Comparison of ENCODE assay signal across 2 cellular contexts in the genomic region with DNA sequence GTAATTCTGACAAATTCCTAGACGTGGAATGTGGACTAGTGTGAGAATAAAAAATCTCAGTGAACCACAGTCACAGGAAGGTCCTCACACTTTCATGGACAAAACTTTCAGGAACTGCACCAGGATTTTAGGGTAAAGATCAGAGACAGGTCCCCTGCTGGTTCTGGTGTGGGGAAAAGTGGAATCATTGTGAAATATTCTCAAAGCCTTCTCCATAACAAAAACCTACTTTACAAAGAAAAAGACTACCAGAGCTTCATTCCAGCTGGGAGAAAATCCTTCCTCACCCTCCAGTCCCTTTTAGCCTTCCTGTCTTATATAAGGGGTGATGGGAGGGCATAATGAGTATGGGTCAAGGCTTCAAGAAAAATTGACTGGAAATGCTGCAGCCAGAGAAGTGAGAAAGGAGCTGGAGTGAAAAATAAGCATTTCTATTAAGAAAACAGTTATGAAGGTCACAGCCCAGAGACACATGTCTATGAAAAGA.
TF ChIP-seq lines count a peak whose summit lies in the region.

No MANE protein-coding gene starts in this region.

TF ChIP-seq in GM23338, 12 proteins besides CTCF, POLR2A, EP300 and RAD21:
- TF ChIP-seq, protein P1, sequence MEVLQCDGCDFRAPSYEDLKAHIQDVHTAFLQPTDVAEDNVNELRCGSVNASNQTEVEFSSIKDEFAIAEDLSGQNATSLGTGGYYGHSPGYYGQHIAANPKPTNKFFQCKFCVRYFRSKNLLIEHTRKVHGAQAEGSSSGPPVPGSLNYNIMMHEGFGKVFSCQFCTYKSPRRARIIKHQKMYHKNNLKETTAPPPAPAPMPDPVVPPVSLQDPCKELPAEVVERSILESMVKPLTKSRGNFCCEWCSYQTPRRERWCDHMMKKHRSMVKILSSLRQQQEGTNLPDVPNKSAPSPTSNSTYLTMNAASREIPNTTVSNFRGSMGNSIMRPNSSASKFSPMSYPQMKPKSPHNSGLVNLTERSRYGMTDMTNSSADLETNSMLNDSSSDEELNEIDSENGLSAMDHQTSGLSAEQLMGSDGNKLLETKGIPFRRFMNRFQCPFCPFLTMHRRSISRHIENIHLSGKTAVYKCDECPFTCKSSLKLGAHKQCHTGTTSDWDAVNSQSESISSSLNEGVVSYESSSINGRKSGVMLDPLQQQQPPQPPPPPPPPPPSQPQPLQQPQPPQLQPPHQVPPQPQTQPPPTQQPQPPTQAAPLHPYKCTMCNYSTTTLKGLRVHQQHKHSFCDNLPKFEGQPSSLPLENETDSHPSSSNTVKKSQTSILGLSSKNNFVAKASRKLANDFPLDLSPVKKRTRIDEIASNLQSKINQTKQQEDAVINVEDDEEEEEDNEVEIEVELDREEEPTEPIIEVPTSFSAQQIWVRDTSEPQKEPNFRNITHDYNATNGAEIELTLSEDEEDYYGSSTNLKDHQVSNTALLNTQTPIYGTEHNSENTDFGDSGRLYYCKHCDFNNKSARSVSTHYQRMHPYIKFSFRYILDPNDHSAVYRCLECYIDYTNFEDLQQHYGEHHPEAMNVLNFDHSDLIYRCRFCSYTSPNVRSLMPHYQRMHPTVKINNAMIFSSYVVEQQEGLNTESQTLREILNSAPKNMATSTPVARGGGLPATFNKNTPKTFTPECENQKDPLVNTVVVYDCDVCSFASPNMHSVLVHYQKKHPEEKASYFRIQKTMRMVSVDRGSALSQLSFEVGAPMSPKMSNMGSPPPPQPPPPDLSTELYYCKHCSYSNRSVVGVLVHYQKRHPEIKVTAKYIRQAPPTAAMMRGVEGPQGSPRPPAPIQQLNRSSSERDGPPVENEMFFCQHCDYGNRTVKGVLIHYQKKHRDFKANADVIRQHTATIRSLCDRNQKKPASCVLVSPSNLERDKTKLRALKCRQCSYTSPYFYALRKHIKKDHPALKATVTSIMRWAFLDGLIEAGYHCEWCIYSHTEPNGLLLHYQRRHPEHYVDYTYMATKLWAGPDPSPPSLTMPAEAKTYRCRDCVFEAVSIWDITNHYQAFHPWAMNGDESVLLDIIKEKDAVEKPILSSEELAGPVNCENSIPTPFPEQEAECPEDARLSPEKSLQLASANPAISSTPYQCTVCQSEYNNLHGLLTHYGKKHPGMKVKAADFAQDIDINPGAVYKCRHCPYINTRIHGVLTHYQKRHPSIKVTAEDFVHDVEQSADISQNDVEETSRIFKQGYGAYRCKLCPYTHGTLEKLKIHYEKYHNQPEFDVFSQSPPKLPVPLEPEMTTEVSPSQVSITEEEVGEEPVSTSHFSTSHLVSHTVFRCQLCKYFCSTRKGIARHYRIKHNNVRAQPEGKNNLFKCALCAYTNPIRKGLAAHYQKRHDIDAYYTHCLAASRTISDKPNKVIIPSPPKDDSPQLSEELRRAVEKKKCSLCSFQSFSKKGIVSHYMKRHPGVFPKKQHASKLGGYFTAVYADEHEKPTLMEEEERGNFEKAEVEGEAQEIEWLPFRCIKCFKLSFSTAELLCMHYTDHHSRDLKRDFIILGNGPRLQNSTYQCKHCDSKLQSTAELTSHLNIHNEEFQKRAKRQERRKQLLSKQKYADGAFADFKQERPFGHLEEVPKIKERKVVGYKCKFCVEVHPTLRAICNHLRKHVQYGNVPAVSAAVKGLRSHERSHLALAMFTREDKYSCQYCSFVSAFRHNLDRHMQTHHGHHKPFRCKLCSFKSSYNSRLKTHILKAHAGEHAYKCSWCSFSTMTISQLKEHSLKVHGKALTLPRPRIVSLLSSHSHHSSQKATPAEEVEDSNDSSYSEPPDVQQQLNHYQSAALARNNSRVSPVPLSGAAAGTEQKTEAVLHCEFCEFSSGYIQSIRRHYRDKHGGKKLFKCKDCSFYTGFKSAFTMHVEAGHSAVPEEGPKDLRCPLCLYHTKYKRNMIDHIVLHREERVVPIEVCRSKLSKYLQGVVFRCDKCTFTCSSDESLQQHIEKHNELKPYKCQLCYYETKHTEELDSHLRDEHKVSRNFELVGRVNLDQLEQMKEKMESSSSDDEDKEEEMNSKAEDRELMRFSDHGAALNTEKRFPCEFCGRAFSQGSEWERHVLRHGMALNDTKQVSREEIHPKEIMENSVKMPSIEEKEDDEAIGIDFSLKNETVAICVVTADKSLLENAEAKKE (CRISPR knock-in tag; IDR thresholded peaks at IDR 0.05): peak; percentile 85
- no peak for TF ChIP-seq EZH2 (IDR thresholded peaks at IDR 0.05; ENCODE audit: low read depth, unreplicated experiment)
- TF ChIP-seq EZH2phosphoT487 (IDR thresholded peaks at IDR 0.05; ENCODE audit: unreplicated experiment): no peak
- no peak for TF ChIP-seq ZNF331 (CRISPR knock-in tag; IDR thresholded peaks at IDR 0.05; ENCODE audit: low read depth)
- TF ChIP-seq JUNB (IDR thresholded peaks at IDR 0.05; ENCODE audit: unreplicated experiment): no peak
- TF ChIP-seq STAT1 (IDR thresholded peaks at IDR 0.05; ENCODE audit: unreplicated experiment): no peak
- TF ChIP-seq CREB1 (CRISPR knock-in tag; IDR thresholded peaks at IDR 0.05; ENCODE audit: low read depth): no peak
- TF ChIP-seq, protein P2, sequence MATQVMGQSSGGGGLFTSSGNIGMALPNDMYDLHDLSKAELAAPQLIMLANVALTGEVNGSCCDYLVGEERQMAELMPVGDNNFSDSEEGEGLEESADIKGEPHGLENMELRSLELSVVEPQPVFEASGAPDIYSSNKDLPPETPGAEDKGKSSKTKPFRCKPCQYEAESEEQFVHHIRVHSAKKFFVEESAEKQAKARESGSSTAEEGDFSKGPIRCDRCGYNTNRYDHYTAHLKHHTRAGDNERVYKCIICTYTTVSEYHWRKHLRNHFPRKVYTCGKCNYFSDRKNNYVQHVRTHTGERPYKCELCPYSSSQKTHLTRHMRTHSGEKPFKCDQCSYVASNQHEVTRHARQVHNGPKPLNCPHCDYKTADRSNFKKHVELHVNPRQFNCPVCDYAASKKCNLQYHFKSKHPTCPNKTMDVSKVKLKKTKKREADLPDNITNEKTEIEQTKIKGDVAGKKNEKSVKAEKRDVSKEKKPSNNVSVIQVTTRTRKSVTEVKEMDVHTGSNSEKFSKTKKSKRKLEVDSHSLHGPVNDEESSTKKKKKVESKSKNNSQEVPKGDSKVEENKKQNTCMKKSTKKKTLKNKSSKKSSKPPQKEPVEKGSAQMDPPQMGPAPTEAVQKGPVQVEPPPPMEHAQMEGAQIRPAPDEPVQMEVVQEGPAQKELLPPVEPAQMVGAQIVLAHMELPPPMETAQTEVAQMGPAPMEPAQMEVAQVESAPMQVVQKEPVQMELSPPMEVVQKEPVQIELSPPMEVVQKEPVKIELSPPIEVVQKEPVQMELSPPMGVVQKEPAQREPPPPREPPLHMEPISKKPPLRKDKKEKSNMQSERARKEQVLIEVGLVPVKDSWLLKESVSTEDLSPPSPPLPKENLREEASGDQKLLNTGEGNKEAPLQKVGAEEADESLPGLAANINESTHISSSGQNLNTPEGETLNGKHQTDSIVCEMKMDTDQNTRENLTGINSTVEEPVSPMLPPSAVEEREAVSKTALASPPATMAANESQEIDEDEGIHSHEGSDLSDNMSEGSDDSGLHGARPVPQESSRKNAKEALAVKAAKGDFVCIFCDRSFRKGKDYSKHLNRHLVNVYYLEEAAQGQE (IDR thresholded peaks at IDR 0.05; ENCODE audit: unreplicated experiment): no peak
- no peak for TF ChIP-seq ZNF114 (CRISPR knock-in tag; IDR thresholded peaks at IDR 0.05)
TF ChIP-seq in GM23338: peak in this region for 1.

TF ChIP-seq in WTC11, 78 proteins besides CTCF, POLR2A, EP300 and RAD21 (continued from another document):
- TF ChIP-seq, protein P3, sequence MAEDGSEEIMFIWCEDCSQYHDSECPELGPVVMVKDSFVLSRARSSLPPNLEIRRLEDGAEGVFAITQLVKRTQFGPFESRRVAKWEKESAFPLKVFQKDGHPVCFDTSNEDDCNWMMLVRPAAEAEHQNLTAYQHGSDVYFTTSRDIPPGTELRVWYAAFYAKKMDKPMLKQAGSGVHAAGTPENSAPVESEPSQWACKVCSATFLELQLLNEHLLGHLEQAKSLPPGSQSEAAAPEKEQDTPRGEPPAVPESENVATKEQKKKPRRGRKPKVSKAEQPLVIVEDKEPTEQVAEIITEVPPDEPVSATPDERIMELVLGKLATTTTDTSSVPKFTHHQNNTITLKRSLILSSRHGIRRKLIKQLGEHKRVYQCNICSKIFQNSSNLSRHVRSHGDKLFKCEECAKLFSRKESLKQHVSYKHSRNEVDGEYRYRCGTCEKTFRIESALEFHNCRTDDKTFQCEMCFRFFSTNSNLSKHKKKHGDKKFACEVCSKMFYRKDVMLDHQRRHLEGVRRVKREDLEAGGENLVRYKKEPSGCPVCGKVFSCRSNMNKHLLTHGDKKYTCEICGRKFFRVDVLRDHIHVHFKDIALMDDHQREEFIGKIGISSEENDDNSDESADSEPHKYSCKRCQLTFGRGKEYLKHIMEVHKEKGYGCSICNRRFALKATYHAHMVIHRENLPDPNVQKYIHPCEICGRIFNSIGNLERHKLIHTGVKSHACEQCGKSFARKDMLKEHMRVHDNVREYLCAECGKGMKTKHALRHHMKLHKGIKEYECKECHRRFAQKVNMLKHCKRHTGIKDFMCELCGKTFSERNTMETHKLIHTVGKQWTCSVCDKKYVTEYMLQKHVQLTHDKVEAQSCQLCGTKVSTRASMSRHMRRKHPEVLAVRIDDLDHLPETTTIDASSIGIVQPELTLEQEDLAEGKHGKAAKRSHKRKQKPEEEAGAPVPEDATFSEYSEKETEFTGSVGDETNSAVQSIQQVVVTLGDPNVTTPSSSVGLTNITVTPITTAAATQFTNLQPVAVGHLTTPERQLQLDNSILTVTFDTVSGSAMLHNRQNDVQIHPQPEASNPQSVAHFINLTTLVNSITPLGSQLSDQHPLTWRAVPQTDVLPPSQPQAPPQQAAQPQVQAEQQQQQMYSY (CRISPR knock-in tag; IDR thresholded peaks at IDR 0.05): no peak
- TF ChIP-seq SMAD4 (CRISPR knock-in tag; IDR thresholded peaks at IDR 0.05): no peak
- TF ChIP-seq GABPB1 (CRISPR knock-in tag; IDR thresholded peaks at IDR 0.05): no peak
- TF ChIP-seq, protein P4, sequence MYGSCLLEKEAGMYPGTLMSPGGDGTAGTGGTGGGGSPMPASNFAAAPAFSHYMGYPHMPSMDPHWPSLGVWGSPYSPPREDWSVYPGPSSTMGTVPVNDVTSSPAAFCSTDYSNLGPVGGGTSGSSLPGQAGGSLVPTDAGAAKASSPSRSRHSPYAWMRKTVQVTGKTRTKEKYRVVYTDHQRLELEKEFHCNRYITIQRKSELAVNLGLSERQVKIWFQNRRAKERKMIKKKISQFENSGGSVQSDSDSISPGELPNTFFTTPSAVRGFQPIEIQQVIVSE (CRISPR knock-in tag; IDR thresholded peaks at IDR 0.05; ENCODE audit: borderline replicate concordance): no peak
- TF ChIP-seq, protein P5, sequence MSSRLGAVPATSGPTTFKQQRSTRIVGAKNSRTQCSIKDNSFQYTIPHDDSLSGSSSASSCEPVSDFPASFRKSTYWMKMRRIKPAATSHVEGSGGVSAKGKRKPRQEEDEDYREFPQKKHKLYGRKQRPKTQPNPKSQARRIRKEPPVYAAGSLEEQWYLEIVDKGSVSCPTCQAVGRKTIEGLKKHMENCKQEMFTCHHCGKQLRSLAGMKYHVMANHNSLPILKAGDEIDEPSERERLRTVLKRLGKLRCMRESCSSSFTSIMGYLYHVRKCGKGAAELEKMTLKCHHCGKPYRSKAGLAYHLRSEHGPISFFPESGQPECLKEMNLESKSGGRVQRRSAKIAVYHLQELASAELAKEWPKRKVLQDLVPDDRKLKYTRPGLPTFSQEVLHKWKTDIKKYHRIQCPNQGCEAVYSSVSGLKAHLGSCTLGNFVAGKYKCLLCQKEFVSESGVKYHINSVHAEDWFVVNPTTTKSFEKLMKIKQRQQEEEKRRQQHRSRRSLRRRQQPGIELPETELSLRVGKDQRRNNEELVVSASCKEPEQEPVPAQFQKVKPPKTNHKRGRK (CRISPR knock-in tag; IDR thresholded peaks at IDR 0.05; ENCODE audit: borderline replicate concordance): no peak
- TF ChIP-seq ATF1 (CRISPR knock-in tag; IDR thresholded peaks at IDR 0.05): no peak
TF ChIP-seq in WTC11: peak in this region for 0.
